In genomic region chr4:169005453-169006099, GRCh38 we compare ENCODE assay signal across 14 cellular contexts. TPM values are rescaled to one million over a fixed set of nuclear protein-coding genes. Genes with fewer than 3 reads are reported as not detected.
A peak's percentile ranks its signal among the peaks of the same experiment; 100 is the strongest.
DNase-seq lines count a peak whose midpoint lies in the region; ATAC-seq, FAIRE-seq and TF ChIP-seq lines count a peak whose summit lies in the region.
"Had no signal": no experiment of that assay in that cellular context is flagged by ENCODE, and none has a peak within 500 bp of the region (broad histone marks: within the 10 kb centered on the region; RNA-seq: fewer than 3 reads in every experiment).

No MANE protein-coding gene starts in this region.

- H3K27ac Mint-ChIP-seq in activated CD4-positive, alpha-beta memory T cell treated with anti-CD3 and anti-CD28 coated beads for 36 hours, result no peak overlapping the region
- no peak overlapping the region for H3K27ac Mint-ChIP-seq in activated naive CD8-positive, alpha-beta T cell treated with anti-CD3 and anti-CD28 coated beads, Interleukin-2, amount 50 U/mL, for 24 hours

- peaks cover 15% of the 10 kb centered on the region for H3K4me1 Mint-ChIP-seq in activated CD4-positive, alpha-beta memory T cell treated with anti-CD3 and anti-CD28 coated beads for 36 hours (ENCODE audit: low read depth)
- peaks cover 23% of the 10 kb centered on the region for H3K4me1 Mint-ChIP-seq in activated naive CD8-positive, alpha-beta T cell treated with anti-CD3 and anti-CD28 coated beads, Interleukin-2, amount 50 U/mL, for 24 hours

- H3K27me3 ChIP-seq in PC-3 (ENCODE audit: low read length) (no peaks in the 10 kb centered on the region), thoracic aorta (replicated peaks; ENCODE audit: insufficient read depth) (no peaks in the 10 kb centered on the region)
- H3K27me3 ChIP-seq: BLaER1 treated with 17β-estradiol and CSF1 and Interleukin-3, amounts not matched to agents 10 nM and 100 nM had no signal

- H4K20me1 ChIP-seq in PC-3 (ENCODE audit: low read length), result no peaks in the 10 kb centered on the region
- H4K20me1 ChIP-seq: BLaER1 treated with 17β-estradiol and CSF1 and Interleukin-3, amounts not matched to agents 10 nM and 100 nM had no signal

- H3K9me2 ChIP-seq in PC-3 (replicated peaks; ENCODE audit: low read length), result no peaks in the 10 kb centered on the region

- H3K36me3 ChIP-seq in PC-3 (ENCODE audit: low read depth, low read length) (peaks cover 13% of the 10 kb centered on the region; the same call in 1 of the 2 replicates), thoracic aorta (peaks cover 9% of the 10 kb centered on the region)

- H3K27me3 Mint-ChIP-seq in activated CD4-positive, alpha-beta memory T cell treated with anti-CD3 and anti-CD28 coated beads for 36 hours, result no peaks in the 10 kb centered on the region
- H3K27me3 Mint-ChIP-seq in activated naive CD8-positive, alpha-beta T cell treated with anti-CD3 and anti-CD28 coated beads, Interleukin-2, amount 50 U/mL, for 24 hours, result no peaks in the 10 kb centered on the region
- H3K27me3 Mint-ChIP-seq: central memory CD8-positive, alpha-beta T cell had no signal

- no peak overlapping the region for H3K4me3 Mint-ChIP-seq in activated CD4-positive, alpha-beta memory T cell treated with anti-CD3 and anti-CD28 coated beads for 36 hours
- H3K4me3 Mint-ChIP-seq in activated naive CD8-positive, alpha-beta T cell treated with anti-CD3 and anti-CD28 coated beads, Interleukin-2, amount 50 U/mL, for 24 hours, result no peak overlapping the region
- H3K4me3 Mint-ChIP-seq: central memory CD8-positive, alpha-beta T cell had no signal

- no peak overlapping the region for H3K9ac ChIP-seq in PC-3 (ENCODE audit: low read length)

- H3K36me3 Mint-ChIP-seq in activated CD4-positive, alpha-beta memory T cell treated with anti-CD3 and anti-CD28 coated beads for 36 hours, result peaks cover 38% of the 10 kb centered on the region
- H3K36me3 Mint-ChIP-seq in activated naive CD8-positive, alpha-beta T cell treated with anti-CD3 and anti-CD28 coated beads, Interleukin-2, amount 50 U/mL, for 24 hours (ENCODE audit: low read depth), result peaks cover 36% of the 10 kb centered on the region

- H3K4me2 ChIP-seq in PC-3 (ENCODE audit: low read length), result 0 out of 2 replicates have a peak overlapping the region, but pooled peaks have one; percentile 32
- H3K4me2 ChIP-seq: BLaER1 treated with 17β-estradiol and CSF1 and Interleukin-3, amounts not matched to agents 10 nM and 100 nM had no signal

- ATAC-seq in PC-3 (no peak), thoracic aorta (ENCODE audit: insufficient number of reproducible peaks, low FRiP score, low read depth) (no peak)
- ATAC-seq in activated naive CD8-positive, alpha-beta T cell treated with anti-CD3 and anti-CD28 coated beads, Interleukin-2, amount 50 U/mL, for 24 hours, result no peak
- ATAC-seq: activated CD4-positive, CD25-positive, alpha-beta regulatory T cell treated with anti-CD3 and anti-CD28 coated beads, Interleukin-2, amount 50 U/mL, for 24 hours had no signal

- H3K9me3 ChIP-seq in PC-3 (ENCODE audit: low read length) (no peaks in the 10 kb centered on the region), thoracic aorta (no peaks in the 10 kb centered on the region)
- H3K9me3 ChIP-seq: BLaER1 treated with 17β-estradiol and CSF1 and Interleukin-3, amounts not matched to agents 10 nM and 100 nM had no signal

- no peaks in the 10 kb centered on the region for H3K9me3 Mint-ChIP-seq in activated CD4-positive, alpha-beta memory T cell treated with anti-CD3 and anti-CD28 coated beads for 36 hours
- no peaks in the 10 kb centered on the region for H3K9me3 Mint-ChIP-seq in activated naive CD8-positive, alpha-beta T cell treated with anti-CD3 and anti-CD28 coated beads, Interleukin-2, amount 50 U/mL, for 24 hours
- H3K9me3 Mint-ChIP-seq: central memory CD8-positive, alpha-beta T cell had no signal

- FAIRE-seq in RCC 7860 (lab: Jason Lieb, UNC), result no peak
- FAIRE-seq: keratinocyte, urothelium cell line had no signal

- H3K27ac ChIP-seq in PC-3 (ENCODE audit: low read length), result no peak overlapping the region
- H3K27ac ChIP-seq in thoracic aorta, result no peak overlapping the region
- H3K27ac ChIP-seq: BLaER1 treated with 17β-estradiol and CSF1 and Interleukin-3, amounts not matched to agents 10 nM and 100 nM had no signal

- DNase-seq in NOMO-1 treated with DMSO at 0.1 percent for 48 hours (lab: John Stamatoyannopoulos, UW; ENCODE audit: unreplicated experiment), result peak; percentile 3
- DNase-seq in NOMO-1 (lab: John Stamatoyannopoulos, UW; ENCODE audit: unreplicated experiment in 2 of 2), result no peak
- DNase-seq in PC-3, result no peak
- peak; percentile 47 for DNase-seq in fibroblast of pulmonary artery (ENCODE audit: low read depth)
- no peak for DNase-seq in thoracic aorta (ENCODE audit: low spot score)
- DNase-seq in activated CD4-positive, alpha-beta memory T cell treated with anti-CD3 and anti-CD28 coated beads for 36 hours, result no peak
- no peak for DNase-seq in activated naive CD8-positive, alpha-beta T cell treated with anti-CD3 and anti-CD28 coated beads, Interleukin-2, amount 50 U/mL, for 24 hours
- no peak for DNase-seq in RCC 7860 (ENCODE audit: low spot score)
- DNase-seq: NCI-H345 had no signal

- H3F3A ChIP-seq in PC-3 (ENCODE audit: low read length, unreplicated experiment), result no peaks in the 10 kb centered on the region

- no peak overlapping the region for H3K4me3 ChIP-seq in PC-3 (ENCODE audit: low read length)
- no peak overlapping the region for H3K4me3 ChIP-seq in fibroblast of pulmonary artery (replicated peaks; ENCODE audit: low read depth, low read length)
- no peak overlapping the region for H3K4me3 ChIP-seq in thoracic aorta
- H3K4me3 ChIP-seq: BLaER1 treated with 17β-estradiol and CSF1 and Interleukin-3, amounts not matched to agents 10 nM and 100 nM had no signal

- BruUV-seq in PC-3 (replicated peaks; lab: Mats Ljungman, UMichigan), result no TSS peak

- POLR2A ChIA-PET in PC-3 (lab: Charles Lee; ENCODE audit: unreplicated experiment), result no interaction called here
- POLR2A ChIA-PET in activated CD4-positive, alpha-beta memory T cell treated with anti-CD3 and anti-CD28 coated beads for 36 hours (lab: Charles Lee), result no interaction called here

- peaks cover 44% of the 10 kb centered on the region for H3K79me2 ChIP-seq in PC-3 (ENCODE audit: low read length)

- CTCF ChIA-PET in PC-3 (lab: Charles Lee), result no interaction called here
- CTCF ChIA-PET in activated CD4-positive, alpha-beta memory T cell treated with anti-CD3 and anti-CD28 coated beads for 36 hours (lab: Charles Lee), result no interaction called here

- H3K4me1 ChIP-seq in PC-3 (ENCODE audit: insufficient read depth, low read length), result peaks cover 42% of the 10 kb centered on the region
- peaks cover 14 to 16% of the 10 kb centered on the region in 2 donors for H3K4me1 ChIP-seq in thoracic aorta (ENCODE audit: control insufficient read depth in 1 of 2, low read depth in 2 of 2)

- no peak overlapping the region for H2AFZ ChIP-seq in PC-3 (ENCODE audit: low read length)

- peak; percentile 61; the same call in 1 of the 2 replicates for TF ChIP-seq CTCF in PC-3 (conservative IDR thresholded peaks at IDR 0.05; ENCODE audit: low read depth, low read length)
- TF ChIP-seq CTCF in fibroblast of pulmonary artery (IDR thresholded peaks at IDR 0.05; ENCODE audit: low read length, missing control alignments), result peak; percentile 45
- TF ChIP-seq CTCF in thoracic aorta (IDR thresholded peaks at IDR 0.05), result peak; percentile 31

- intact Hi-C loops in PC-3 (cut with micrococcal nuclease), result loop anchor here (1.0 kb wide), 1 partner anchor 82 kb away; no protein-coding TSS in a partner anchor
- intact Hi-C loops in activated CD4-positive, alpha-beta memory T cell treated with anti-CD3 and anti-CD28 coated beads for 36 hours (cut with micrococcal nuclease), result loop anchor here (1.0 to 5.0 kb wide), 2 partner anchors 82 to 482 kb away; no protein-coding TSS in a partner anchor

RNA-seq across cellular contexts. Expression of gene CBR4, which starts 4.5 kb away (rescaled TPM):
- total RNA-seq in PC-3 (2014; rRNA removed) (7.4 and 12.6 TPM in 2 replicates), thoracic aorta (10 to 100 TPM; 11.6 to 13.1 TPM)
- total RNA-seq in activated CD4-positive, alpha-beta memory T cell treated with anti-CD3 and anti-CD28 coated beads for 36 hours, result 10 to 100 TPM; 18.0 to 19.7 TPM

Comparison
In these comparisons a context has a peak if more than half of its experiments do, and no peak if none do; other contexts are left out.
1. DNase-seq: peak in NOMO-1 treated with DMSO at 0.1 percent for 48 hours (single experiment) and fibroblast of pulmonary artery (single experiment); none in NOMO-1 (0 of 2), PC-3 (single experiment), thoracic aorta (single experiment), activated CD4-positive, alpha-beta memory T cell treated with anti-CD3 and anti-CD28 coated beads for 36 hours (single experiment), activated naive CD8-positive, alpha-beta T cell treated with anti-CD3 and anti-CD28 coated beads, Interleukin-2, amount 50 U/mL, for 24 hours (single experiment) and RCC 7860 (single experiment).
2. Peak in every context shown above with its lines, with median percentiles within 50 percentile points of each other: CTCF ChIP-seq.